ENCODE assay signal across 9 cellular contexts in genomic region chr2:16653799-16654198, GRCh38. TPM values are rescaled to one million over a fixed set of nuclear protein-coding genes. Genes with fewer than 3 reads are reported as not detected.
DNase-seq lines count a peak whose midpoint lies in the region; ATAC-seq and FAIRE-seq lines count a peak whose summit lies in the region.
"Had no signal": no experiment of that assay in that cellular context is flagged by ENCODE, and none has a peak within 500 bp of the region (broad histone marks: within the 10 kb centered on the region; RNA-seq: fewer than 3 reads in every experiment).

No MANE protein-coding gene starts in this region.

- H3K4me1 Mint-ChIP-seq in stimulated activated naive B cell treated with anti-CD40 and anti-IgM and Interleukin-4, amounts not matched to agents 10 μg/mL and 1 μg/mL and 100 μg/mL, for 72 hours, result peaks cover 63 to 95% of the 10 kb centered on the region in 2 donors

- no peak for DNase-seq in stimulated activated naive B cell treated with anti-CD40 and anti-IgM and Interleukin-4, amounts not matched to agents 10 μg/mL and 1 μg/mL and 100 μg/mL, for 72 hours
- DNase-seq in NCI-H1105 treated with DMSO at 0.1 percent for 48 hours (lab: John Stamatoyannopoulos, UW) (no peak), RCC 7860 (ENCODE audit: low spot score) (no peak), NCI-H146 (lab: John Stamatoyannopoulos, UW) (no peak), neuronal stem cell (ENCODE audit: low spot score) (no peak)

- H4K91ac ChIP-seq in neuronal stem cell (ENCODE audit: low read depth, low read length, poor library complexity), result no peak overlapping the region

- H2BK5ac ChIP-seq in neuronal stem cell (ENCODE audit: low read length), result no peak overlapping the region

- H3K4me1 ChIP-seq in neuronal stem cell (ENCODE audit: control insufficient read depth in 2 of 2, insufficient read depth in 1 of 2, low read depth in 1 of 2, low read length in 2 of 2), result peaks cover 19 to 36% of the 10 kb centered on the region in 2 donors

- H4K8ac ChIP-seq in neuronal stem cell (ENCODE audit: low read depth, low read length), result no peak overlapping the region

- H3K4me3 Mint-ChIP-seq in stimulated activated naive B cell treated with anti-CD40 and anti-IgM and Interleukin-4, amounts not matched to agents 10 μg/mL and 1 μg/mL and 100 μg/mL, for 72 hours, result peak overlapping the region; percentile 34 to 35

- no peaks in the 10 kb centered on the region for H3K9me3 ChIP-seq in neuronal stem cell (replicated peaks in 1 of 2; ENCODE audit: control insufficient read depth in 2 of 2, insufficient read depth in 1 of 2, low read depth in 1 of 2, low read length in 2 of 2)

- H2BK12ac ChIP-seq in neuronal stem cell (ENCODE audit: low read length), result no peak overlapping the region

- no peak overlapping the region for H2BK15ac ChIP-seq in neuronal stem cell (ENCODE audit: low read length)

- H3K4me3 ChIP-seq in neuronal stem cell (ENCODE audit: low read length in 2 of 2), result no peak overlapping the region

- H3K23ac ChIP-seq in neuronal stem cell (ENCODE audit: low read depth, low read length, poor library complexity), result no peak overlapping the region

- peaks cover 0 to 3% (median 0%) of the 10 kb centered on the region in 3 experiments for H3K27me3 ChIP-seq in neuronal stem cell (ENCODE audit: control insufficient read depth in 3 of 3, insufficient read depth in 3 of 3, low read depth in 1 of 3, low read length in 3 of 3)

- peak overlapping the region; percentile 53 for H3K27ac ChIP-seq in angular gyrus (ENCODE audit: low read depth, low read length)
- H3K27ac ChIP-seq in neuronal stem cell (replicated peaks; ENCODE audit: low read length), result no peak overlapping the region

- H3K14ac ChIP-seq in neuronal stem cell (ENCODE audit: low read length), result no peak overlapping the region

- no peak overlapping the region for H2BK120ac ChIP-seq in neuronal stem cell (ENCODE audit: low read depth, low read length)

- no peaks in the 10 kb centered on the region for H3K79me1 ChIP-seq in neuronal stem cell (ENCODE audit: low read depth, low read length)

- no peak overlapping the region for H2AFZ ChIP-seq in neuronal stem cell (ENCODE audit: low read length)

- FAIRE-seq in RCC 7860 (lab: Jason Lieb, UNC), result no peak

- no CpG with 5 or more reads among the region's 4 CpGs for WGBS in neuronal stem cell (ENCODE audit: extremely low coverage in 2 of 2, insufficient read length in 2 of 2, insufficient replicate concordance in 1 of 2), 2 donors

- H3K9me3 Mint-ChIP-seq in stimulated activated naive B cell treated with anti-CD40 and anti-IgM and Interleukin-4, amounts not matched to agents 10 μg/mL and 1 μg/mL and 100 μg/mL, for 72 hours, result no peaks in the 10 kb centered on the region

- ATAC-seq in GM19397 (IDR thresholded peaks at IDR 0.05; ENCODE audit: unreplicated experiment), result peak; percentile 43
- ATAC-seq in HG03103 (IDR thresholded peaks at IDR 0.05; ENCODE audit: low read depth, unreplicated experiment), result peak; percentile 37
- peak; percentile 49 to 55 for ATAC-seq in stimulated activated naive B cell treated with anti-CD40 and anti-IgM and Interleukin-4, amounts not matched to agents 10 μg/mL and 1 μg/mL and 100 μg/mL, for 72 hours (replicated peaks)
- ATAC-seq: HCT116 had no signal

- no peak overlapping the region for H2AK5ac ChIP-seq in neuronal stem cell (ENCODE audit: low read depth, low read length)

- peaks cover 0 to 18% of the 10 kb centered on the region in 2 donors for H3K36me3 Mint-ChIP-seq in stimulated activated naive B cell treated with anti-CD40 and anti-IgM and Interleukin-4, amounts not matched to agents 10 μg/mL and 1 μg/mL and 100 μg/mL, for 72 hours

- no peak overlapping the region for H3K4ac ChIP-seq in neuronal stem cell (ENCODE audit: low read length)

- no peaks in the 10 kb centered on the region for H3K27me3 Mint-ChIP-seq in stimulated activated naive B cell treated with anti-CD40 and anti-IgM and Interleukin-4, amounts not matched to agents 10 μg/mL and 1 μg/mL and 100 μg/mL, for 72 hours

- no peaks in the 10 kb centered on the region for H3K36me3 ChIP-seq in neuronal stem cell (replicated peaks in 1 of 2; ENCODE audit: control insufficient read depth in 2 of 2, insufficient read depth in 2 of 2, low read length in 2 of 2)

- peak overlapping the region; percentile 75 for H3K27ac Mint-ChIP-seq in stimulated activated naive B cell treated with anti-CD40 and anti-IgM and Interleukin-4, amounts not matched to agents 10 μg/mL and 1 μg/mL and 100 μg/mL, for 72 hours

- no peak overlapping the region for H3K4me2 ChIP-seq in neuronal stem cell (ENCODE audit: insufficient read depth, low read length, poor library complexity, severe bottlenecking)

- no peak overlapping the region for H3K18ac ChIP-seq in neuronal stem cell (ENCODE audit: low read length)

- H3K9ac ChIP-seq in neuronal stem cell (ENCODE audit: low read depth, low read length, poor library complexity), result no peak overlapping the region

RNA-seq across cellular contexts. Expression of gene CYRIA, which starts 11.8 kb away (rescaled TPM):
- 2.1 TPM for polyA plus RNA-seq in neuronal stem cell (2013, experiment 1 of 2)
- 2.2 TPM for polyA plus RNA-seq in neuronal stem cell (2013, experiment 2 of 2)
